ENCODE assay signal across 1 cellular context in the genomic region with DNA sequence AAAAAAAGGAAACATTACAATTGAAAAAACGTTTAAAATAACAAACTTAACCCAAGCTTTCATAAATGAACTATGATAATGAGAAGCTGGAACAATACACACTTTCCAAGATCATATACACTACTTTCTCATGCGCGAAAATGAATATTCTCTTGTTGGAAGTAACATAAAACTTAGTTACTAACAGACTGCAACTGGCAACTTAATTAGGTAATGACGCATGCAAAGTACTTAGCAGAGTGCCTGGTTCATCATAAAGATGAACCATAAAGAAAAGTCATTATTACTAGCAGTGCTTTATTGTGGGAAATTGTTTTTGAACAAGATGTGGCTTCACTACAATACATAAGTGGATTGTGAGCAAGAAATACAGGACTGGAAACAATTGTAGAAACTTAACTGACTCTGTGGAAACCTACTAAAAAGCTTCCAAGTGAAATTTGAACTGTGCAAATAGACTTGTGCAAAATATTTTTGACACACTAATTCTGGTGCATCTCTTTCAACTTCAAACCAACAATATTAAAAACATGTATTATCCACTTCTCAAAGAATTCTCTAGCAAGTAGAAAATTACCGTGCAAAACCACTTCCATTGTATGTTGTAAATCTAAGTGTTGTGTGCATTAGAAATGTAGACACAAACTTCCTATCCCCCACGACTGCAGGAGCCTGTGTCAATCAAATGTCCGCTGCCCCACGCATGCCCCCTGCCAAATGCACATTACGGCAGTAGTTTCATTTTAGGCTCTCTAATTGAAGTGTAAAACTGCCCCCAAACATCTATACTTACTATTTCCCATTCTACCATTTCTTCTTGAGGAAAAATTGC.
TF ChIP-seq lines count a peak whose summit lies in the region.

No MANE protein-coding gene starts in this region.

TF ChIP-seq in HEK293, 187 proteins besides CTCF, POLR2A, EP300 and RAD21 (continued from another document and continues in another):
- TF ChIP-seq, protein P1, sequence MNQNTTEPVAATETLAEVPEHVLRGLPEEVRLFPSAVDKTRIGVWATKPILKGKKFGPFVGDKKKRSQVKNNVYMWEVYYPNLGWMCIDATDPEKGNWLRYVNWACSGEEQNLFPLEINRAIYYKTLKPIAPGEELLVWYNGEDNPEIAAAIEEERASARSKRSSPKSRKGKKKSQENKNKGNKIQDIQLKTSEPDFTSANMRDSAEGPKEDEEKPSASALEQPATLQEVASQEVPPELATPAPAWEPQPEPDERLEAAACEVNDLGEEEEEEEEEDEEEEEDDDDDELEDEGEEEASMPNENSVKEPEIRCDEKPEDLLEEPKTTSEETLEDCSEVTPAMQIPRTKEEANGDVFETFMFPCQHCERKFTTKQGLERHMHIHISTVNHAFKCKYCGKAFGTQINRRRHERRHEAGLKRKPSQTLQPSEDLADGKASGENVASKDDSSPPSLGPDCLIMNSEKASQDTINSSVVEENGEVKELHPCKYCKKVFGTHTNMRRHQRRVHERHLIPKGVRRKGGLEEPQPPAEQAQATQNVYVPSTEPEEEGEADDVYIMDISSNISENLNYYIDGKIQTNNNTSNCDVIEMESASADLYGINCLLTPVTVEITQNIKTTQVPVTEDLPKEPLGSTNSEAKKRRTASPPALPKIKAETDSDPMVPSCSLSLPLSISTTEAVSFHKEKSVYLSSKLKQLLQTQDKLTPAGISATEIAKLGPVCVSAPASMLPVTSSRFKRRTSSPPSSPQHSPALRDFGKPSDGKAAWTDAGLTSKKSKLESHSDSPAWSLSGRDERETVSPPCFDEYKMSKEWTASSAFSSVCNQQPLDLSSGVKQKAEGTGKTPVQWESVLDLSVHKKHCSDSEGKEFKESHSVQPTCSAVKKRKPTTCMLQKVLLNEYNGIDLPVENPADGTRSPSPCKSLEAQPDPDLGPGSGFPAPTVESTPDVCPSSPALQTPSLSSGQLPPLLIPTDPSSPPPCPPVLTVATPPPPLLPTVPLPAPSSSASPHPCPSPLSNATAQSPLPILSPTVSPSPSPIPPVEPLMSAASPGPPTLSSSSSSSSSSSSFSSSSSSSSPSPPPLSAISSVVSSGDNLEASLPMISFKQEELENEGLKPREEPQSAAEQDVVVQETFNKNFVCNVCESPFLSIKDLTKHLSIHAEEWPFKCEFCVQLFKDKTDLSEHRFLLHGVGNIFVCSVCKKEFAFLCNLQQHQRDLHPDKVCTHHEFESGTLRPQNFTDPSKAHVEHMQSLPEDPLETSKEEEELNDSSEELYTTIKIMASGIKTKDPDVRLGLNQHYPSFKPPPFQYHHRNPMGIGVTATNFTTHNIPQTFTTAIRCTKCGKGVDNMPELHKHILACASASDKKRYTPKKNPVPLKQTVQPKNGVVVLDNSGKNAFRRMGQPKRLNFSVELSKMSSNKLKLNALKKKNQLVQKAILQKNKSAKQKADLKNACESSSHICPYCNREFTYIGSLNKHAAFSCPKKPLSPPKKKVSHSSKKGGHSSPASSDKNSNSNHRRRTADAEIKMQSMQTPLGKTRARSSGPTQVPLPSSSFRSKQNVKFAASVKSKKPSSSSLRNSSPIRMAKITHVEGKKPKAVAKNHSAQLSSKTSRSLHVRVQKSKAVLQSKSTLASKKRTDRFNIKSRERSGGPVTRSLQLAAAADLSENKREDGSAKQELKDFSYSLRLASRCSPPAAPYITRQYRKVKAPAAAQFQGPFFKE (tag by site-specific recombination; IDR thresholded peaks at IDR 0.05; ENCODE audit: borderline replicate concordance) = no peak
- TF ChIP-seq HOXD13 (CRISPR knock-in tag; IDR thresholded peaks at IDR 0.05; ENCODE audit: borderline replicate concordance) = no peak
- TF ChIP-seq, protein P2, sequence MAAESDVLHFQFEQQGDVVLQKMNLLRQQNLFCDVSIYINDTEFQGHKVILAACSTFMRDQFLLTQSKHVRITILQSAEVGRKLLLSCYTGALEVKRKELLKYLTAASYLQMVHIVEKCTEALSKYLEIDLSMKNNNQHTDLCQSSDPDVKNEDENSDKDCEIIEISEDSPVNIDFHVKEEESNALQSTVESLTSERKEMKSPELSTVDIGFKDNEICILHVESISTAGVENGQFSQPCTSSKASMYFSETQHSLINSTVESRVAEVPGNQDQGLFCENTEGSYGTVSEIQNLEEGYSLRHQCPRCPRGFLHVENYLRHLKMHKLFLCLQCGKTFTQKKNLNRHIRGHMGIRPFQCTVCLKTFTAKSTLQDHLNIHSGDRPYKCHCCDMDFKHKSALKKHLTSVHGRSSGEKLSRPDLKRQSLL (tag by site-specific recombination; IDR thresholded peaks at IDR 0.05) = no peak
- peak; percentile 74 for TF ChIP-seq GLIS1 (tag by site-specific recombination; IDR thresholded peaks at IDR 0.05)
- 0 out of 2 replicates have a peak, but pooled peaks have one; percentile 28 for TF ChIP-seq KLF8 (tag by site-specific recombination; IDR thresholded peaks at IDR 0.05)
- no peak for TF ChIP-seq ZNF571 (tag by site-specific recombination; IDR thresholded peaks at IDR 0.05)
- TF ChIP-seq ZNF214 (tag by site-specific recombination; IDR thresholded peaks at IDR 0.05; ENCODE audit: borderline replicate concordance) = no peak
- TF ChIP-seq, protein P3, sequence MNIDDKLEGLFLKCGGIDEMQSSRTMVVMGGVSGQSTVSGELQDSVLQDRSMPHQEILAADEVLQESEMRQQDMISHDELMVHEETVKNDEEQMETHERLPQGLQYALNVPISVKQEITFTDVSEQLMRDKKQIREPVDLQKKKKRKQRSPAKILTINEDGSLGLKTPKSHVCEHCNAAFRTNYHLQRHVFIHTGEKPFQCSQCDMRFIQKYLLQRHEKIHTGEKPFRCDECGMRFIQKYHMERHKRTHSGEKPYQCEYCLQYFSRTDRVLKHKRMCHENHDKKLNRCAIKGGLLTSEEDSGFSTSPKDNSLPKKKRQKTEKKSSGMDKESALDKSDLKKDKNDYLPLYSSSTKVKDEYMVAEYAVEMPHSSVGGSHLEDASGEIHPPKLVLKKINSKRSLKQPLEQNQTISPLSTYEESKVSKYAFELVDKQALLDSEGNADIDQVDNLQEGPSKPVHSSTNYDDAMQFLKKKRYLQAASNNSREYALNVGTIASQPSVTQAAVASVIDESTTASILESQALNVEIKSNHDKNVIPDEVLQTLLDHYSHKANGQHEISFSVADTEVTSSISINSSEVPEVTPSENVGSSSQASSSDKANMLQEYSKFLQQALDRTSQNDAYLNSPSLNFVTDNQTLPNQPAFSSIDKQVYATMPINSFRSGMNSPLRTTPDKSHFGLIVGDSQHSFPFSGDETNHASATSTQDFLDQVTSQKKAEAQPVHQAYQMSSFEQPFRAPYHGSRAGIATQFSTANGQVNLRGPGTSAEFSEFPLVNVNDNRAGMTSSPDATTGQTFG (tag by site-specific recombination; IDR thresholded peaks at IDR 0.05; ENCODE audit: borderline replicate concordance) = no peak
- TF ChIP-seq RBAK (tag by site-specific recombination; IDR thresholded peaks at IDR 0.05) = no peak
- no peak for TF ChIP-seq ZNF768 (tag by site-specific recombination; IDR thresholded peaks at IDR 0.05)
- no peak for TF ChIP-seq ZNF426 (tag by site-specific recombination; IDR thresholded peaks at IDR 0.05)
- no peak for TF ChIP-seq ZNF169 (tag by site-specific recombination; IDR thresholded peaks at IDR 0.05)
- TF ChIP-seq, protein P4, sequence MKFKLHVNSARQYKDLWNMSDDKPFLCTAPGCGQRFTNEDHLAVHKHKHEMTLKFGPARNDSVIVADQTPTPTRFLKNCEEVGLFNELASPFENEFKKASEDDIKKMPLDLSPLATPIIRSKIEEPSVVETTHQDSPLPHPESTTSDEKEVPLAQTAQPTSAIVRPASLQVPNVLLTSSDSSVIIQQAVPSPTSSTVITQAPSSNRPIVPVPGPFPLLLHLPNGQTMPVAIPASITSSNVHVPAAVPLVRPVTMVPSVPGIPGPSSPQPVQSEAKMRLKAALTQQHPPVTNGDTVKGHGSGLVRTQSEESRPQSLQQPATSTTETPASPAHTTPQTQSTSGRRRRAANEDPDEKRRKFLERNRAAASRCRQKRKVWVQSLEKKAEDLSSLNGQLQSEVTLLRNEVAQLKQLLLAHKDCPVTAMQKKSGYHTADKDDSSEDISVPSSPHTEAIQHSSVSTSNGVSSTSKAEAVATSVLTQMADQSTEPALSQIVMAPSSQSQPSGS (tag by site-specific recombination; IDR thresholded peaks at IDR 0.05; ENCODE audit: low read depth) = no peak
- TF ChIP-seq ZNF623 (tag by site-specific recombination; IDR thresholded peaks at IDR 0.05) = no peak
- TF ChIP-seq ZNF324 (tag by site-specific recombination; IDR thresholded peaks at IDR 0.05) = no peak
- TF ChIP-seq, protein P5, sequence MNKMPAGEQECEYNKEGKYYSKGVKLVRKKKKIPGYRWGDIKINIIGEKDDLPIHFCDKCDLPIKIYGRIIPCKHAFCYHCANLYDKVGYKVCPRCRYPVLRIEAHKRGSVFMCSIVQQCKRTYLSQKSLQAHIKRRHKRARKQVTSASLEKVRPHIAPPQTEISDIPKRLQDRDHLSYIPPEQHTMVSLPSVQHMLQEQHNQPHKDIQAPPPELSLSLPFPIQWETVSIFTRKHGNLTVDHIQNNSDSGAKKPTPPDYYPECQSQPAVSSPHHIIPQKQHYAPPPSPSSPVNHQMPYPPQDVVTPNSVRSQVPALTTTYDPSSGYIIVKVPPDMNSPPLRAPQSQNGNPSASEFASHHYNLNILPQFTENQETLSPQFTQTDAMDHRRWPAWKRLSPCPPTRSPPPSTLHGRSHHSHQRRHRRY (tag by site-specific recombination; IDR thresholded peaks at IDR 0.05) = no peak
- 0 out of 2 replicates have a peak, but pooled peaks have one; percentile 34 for TF ChIP-seq ZFP37 (tag by site-specific recombination; IDR thresholded peaks at IDR 0.05)
- peak; percentile 81 for TF ChIP-seq ZNF10 (tag by site-specific recombination; IDR thresholded peaks at IDR 0.05)
- no peak for TF ChIP-seq MEIS1 (CRISPR knock-in tag; IDR thresholded peaks at IDR 0.05; ENCODE audit: borderline replicate concordance)
- TF ChIP-seq, protein P6, sequence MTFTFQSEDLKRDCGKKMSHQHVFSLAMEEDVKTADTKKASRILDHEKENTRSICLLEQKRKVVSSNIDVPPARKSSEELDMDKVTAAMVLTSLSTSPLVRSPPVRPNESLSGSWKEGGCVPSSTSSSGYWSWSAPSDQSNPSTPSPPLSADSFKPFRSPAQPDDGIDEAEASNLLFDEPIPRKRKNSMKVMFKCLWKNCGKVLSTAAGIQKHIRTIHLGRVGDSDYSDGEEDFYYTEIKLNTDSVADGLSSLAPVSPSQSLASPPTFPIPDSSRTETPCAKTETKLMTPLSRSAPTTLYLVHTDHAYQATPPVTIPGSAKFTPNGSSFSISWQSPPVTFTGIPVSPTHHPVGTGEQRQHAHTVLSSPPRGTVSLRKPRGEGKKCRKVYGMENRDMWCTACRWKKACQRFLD (tag by site-specific recombination; IDR thresholded peaks at IDR 0.05) = no peak
- TF ChIP-seq IKZF3 (tag by site-specific recombination; IDR thresholded peaks at IDR 0.05) = peak; percentile 40; the same call in 1 of the 2 replicates
- TF ChIP-seq, protein P7, sequence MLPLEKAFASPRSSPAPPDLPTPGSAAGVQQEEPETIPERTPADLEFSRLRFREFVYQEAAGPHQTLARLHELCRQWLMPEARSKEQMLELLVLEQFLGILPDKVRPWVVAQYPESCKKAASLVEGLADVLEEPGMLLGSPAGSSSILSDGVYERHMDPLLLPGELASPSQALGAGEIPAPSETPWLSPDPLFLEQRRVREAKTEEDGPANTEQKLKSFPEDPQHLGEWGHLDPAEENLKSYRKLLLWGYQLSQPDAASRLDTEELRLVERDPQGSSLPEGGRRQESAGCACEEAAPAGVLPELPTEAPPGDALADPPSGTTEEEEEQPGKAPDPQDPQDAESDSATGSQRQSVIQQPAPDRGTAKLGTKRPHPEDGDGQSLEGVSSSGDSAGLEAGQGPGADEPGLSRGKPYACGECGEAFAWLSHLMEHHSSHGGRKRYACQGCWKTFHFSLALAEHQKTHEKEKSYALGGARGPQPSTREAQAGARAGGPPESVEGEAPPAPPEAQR (tag by site-specific recombination; IDR thresholded peaks at IDR 0.05) = no peak
- TF ChIP-seq ZNF501 (tag by site-specific recombination; IDR thresholded peaks at IDR 0.05) = peak; percentile 41; the same call in 1 of the 2 replicates
- 0 out of 2 replicates have a peak, but pooled peaks have one; percentile 74 for TF ChIP-seq BCL11A (tag by site-specific recombination; IDR thresholded peaks at IDR 0.05; ENCODE audit: low read depth)
- TF ChIP-seq ZNF654 (tag by site-specific recombination; IDR thresholded peaks at IDR 0.05; ENCODE audit: low read depth) = no peak
- TF ChIP-seq, protein P8, sequence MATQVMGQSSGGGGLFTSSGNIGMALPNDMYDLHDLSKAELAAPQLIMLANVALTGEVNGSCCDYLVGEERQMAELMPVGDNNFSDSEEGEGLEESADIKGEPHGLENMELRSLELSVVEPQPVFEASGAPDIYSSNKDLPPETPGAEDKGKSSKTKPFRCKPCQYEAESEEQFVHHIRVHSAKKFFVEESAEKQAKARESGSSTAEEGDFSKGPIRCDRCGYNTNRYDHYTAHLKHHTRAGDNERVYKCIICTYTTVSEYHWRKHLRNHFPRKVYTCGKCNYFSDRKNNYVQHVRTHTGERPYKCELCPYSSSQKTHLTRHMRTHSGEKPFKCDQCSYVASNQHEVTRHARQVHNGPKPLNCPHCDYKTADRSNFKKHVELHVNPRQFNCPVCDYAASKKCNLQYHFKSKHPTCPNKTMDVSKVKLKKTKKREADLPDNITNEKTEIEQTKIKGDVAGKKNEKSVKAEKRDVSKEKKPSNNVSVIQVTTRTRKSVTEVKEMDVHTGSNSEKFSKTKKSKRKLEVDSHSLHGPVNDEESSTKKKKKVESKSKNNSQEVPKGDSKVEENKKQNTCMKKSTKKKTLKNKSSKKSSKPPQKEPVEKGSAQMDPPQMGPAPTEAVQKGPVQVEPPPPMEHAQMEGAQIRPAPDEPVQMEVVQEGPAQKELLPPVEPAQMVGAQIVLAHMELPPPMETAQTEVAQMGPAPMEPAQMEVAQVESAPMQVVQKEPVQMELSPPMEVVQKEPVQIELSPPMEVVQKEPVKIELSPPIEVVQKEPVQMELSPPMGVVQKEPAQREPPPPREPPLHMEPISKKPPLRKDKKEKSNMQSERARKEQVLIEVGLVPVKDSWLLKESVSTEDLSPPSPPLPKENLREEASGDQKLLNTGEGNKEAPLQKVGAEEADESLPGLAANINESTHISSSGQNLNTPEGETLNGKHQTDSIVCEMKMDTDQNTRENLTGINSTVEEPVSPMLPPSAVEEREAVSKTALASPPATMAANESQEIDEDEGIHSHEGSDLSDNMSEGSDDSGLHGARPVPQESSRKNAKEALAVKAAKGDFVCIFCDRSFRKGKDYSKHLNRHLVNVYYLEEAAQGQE (tag by site-specific recombination; IDR thresholded peaks at IDR 0.05) = no peak
- TF ChIP-seq, protein P9, sequence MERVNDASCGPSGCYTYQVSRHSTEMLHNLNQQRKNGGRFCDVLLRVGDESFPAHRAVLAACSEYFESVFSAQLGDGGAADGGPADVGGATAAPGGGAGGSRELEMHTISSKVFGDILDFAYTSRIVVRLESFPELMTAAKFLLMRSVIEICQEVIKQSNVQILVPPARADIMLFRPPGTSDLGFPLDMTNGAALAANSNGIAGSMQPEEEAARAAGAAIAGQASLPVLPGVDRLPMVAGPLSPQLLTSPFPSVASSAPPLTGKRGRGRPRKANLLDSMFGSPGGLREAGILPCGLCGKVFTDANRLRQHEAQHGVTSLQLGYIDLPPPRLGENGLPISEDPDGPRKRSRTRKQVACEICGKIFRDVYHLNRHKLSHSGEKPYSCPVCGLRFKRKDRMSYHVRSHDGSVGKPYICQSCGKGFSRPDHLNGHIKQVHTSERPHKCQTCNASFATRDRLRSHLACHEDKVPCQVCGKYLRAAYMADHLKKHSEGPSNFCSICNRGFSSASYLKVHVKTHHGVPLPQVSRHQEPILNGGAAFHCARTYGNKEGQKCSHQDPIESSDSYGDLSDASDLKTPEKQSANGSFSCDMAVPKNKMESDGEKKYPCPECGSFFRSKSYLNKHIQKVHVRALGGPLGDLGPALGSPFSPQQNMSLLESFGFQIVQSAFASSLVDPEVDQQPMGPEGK (tag by site-specific recombination; IDR thresholded peaks at IDR 0.05) = peak; percentile 16; the same call in 1 of the 2 replicates
- peak; percentile 56; the same call in 1 of the 2 replicates for TF ChIP-seq GLI2 (tag by site-specific recombination; IDR thresholded peaks at IDR 0.05; ENCODE audit: borderline replicate concordance, low read depth)
